Comparison of ENCODE assay signal across 9 cellular contexts in genomic region chr15:51726302-51727073, GRCh38. TPM values are rescaled to one million over a fixed set of nuclear protein-coding genes. Genes with fewer than 3 reads are reported as not detected.
DNase-seq lines count a peak whose midpoint lies in the region; ATAC-seq and TF ChIP-seq lines count a peak whose summit lies in the region.
"Had no signal": no experiment of that assay in that cellular context is flagged by ENCODE, and none has a peak within 500 bp of the region (broad histone marks: within the 10 kb centered on the region; RNA-seq: fewer than 3 reads in every experiment).

No MANE protein-coding gene starts in this region.

- no peak for TF ChIP-seq POLR2A in tibial nerve (IDR thresholded peaks at IDR 0.05)

- H3K36me3 ChIP-seq in CD4-positive, alpha-beta memory T cell (ENCODE audit: insufficient read depth, low read length) = peaks cover 4% of the 10 kb centered on the region
- peaks cover 0 to 2% (median 0%) of the 10 kb centered on the region in 3 donors for H3K36me3 ChIP-seq in tibial nerve

- no peak for TF ChIP-seq CTCF in choroid plexus epithelial cell (conservative IDR thresholded peaks at IDR 0.05; ENCODE audit: low read depth, low read length)
- TF ChIP-seq CTCF in tibial nerve (IDR thresholded peaks at IDR 0.05) = no peak

- peak overlapping the region; percentile 69 to 98 (median 83) for H3K27ac Mint-ChIP-seq in CD4-positive, alpha-beta memory T cell
- H3K27ac Mint-ChIP-seq: T-helper 1 cell treated with Interleukin-12 subunit alpha and Interleukin-12 subunit beta and Interleukin-4 antibody, amounts not matched to agents 30 μg/mL and 1 μg/mL, for 36 hours had no signal

- no peak overlapping the region for H3K27ac ChIP-seq in CD4-positive, alpha-beta memory T cell (ENCODE audit: low read depth, low read length)
- H3K27ac ChIP-seq in tibial nerve = no peak overlapping the region

- POLR2A ChIA-PET in CD4-positive, alpha-beta memory T cell (lab: Charles Lee; ENCODE audit: partially characterized antibody) = interaction anchor here (4.2 kb wide), 1 partner anchor 11 kb away, joined by 29 read pairs; the partner anchor contains the start of gene LYSMD2

- H3K27me3 ChIP-seq in CD4-positive, alpha-beta memory T cell (ENCODE audit: insufficient read depth, low read length) = no peaks in the 10 kb centered on the region
- H3K27me3 ChIP-seq in tibial nerve = no peaks in the 10 kb centered on the region

- intact Hi-C loops in CD4-positive, alpha-beta memory T cell (cut with micrococcal nuclease) = loop anchor here (1.0 kb wide), 1 partner anchor 9 kb away; no protein-coding TSS in a partner anchor
- intact Hi-C loops in posterior vena cava (cut with DNase I) = no loop called here

- no peak for TF ChIP-seq EP300 in tibial nerve (IDR thresholded peaks at IDR 0.05)

- peaks cover 15 to 37% of the 10 kb centered on the region in 2 donors for H3K36me3 Mint-ChIP-seq in CD4-positive, alpha-beta memory T cell

- H3K4me3 Mint-ChIP-seq in CD4-positive, alpha-beta memory T cell = peak overlapping the region in 1 of 8 donors; percentile 70
- H3K4me3 Mint-ChIP-seq: T-helper 1 cell treated with Interleukin-12 subunit alpha and Interleukin-12 subunit beta and Interleukin-4 antibody, amounts not matched to agents 30 μg/mL and 1 μg/mL, for 36 hours had no signal

- no peaks in the 10 kb centered on the region for H3K9me3 Mint-ChIP-seq in CD4-positive, alpha-beta memory T cell
- H3K9me3 Mint-ChIP-seq: T-helper 1 cell treated with Interleukin-12 subunit alpha and Interleukin-12 subunit beta and Interleukin-4 antibody, amounts not matched to agents 30 μg/mL and 1 μg/mL, for 36 hours had no signal

- WGBS in tibial nerve, 2 donors = 33 to 34% methylated on average over 5 of the region's 5 CpGs

- ATAC-seq in GM19023 (IDR thresholded peaks at IDR 0.05; ENCODE audit: unreplicated experiment) (peak; percentile 86), HG03135 (IDR thresholded peaks at IDR 0.05; ENCODE audit: unreplicated experiment) (peak; percentile 71)

- H3K4me1 ChIP-seq in CD4-positive, alpha-beta memory T cell (ENCODE audit: insufficient read depth, low read length) = peaks cover 66% of the 10 kb centered on the region
- H3K4me1 ChIP-seq in tibial nerve = peaks cover 0 to 39% (median 14%) of the 10 kb centered on the region in 4 donors

- no peaks in the 10 kb centered on the region for H3K27me3 Mint-ChIP-seq in CD4-positive, alpha-beta memory T cell

- CTCF ChIA-PET in CD4-positive, alpha-beta memory T cell (lab: Charles Lee; ENCODE audit: partially characterized antibody) = interaction anchor here (1.0 to 1.2 kb wide), 2 partner anchors 43 to 47 kb away, joined by 3 to 4 read pairs; no protein-coding TSS in a partner anchor

- H3K4me1 Mint-ChIP-seq in CD4-positive, alpha-beta memory T cell = peaks cover 46 to 76% (median 58%) of the 10 kb centered on the region in 4 donors

- H3K9me3 ChIP-seq in CD4-positive, alpha-beta memory T cell (ENCODE audit: control insufficient read depth in 1 of 2, low read length in 2 of 2) = no peaks in the 10 kb centered on the region
- no peaks in the 10 kb centered on the region for H3K9me3 ChIP-seq in tibial nerve

- H3K4me3 ChIP-seq in CD4-positive, alpha-beta memory T cell (ENCODE audit: low read length in 2 of 2) = no peak overlapping the region
- H3K4me3 ChIP-seq in choroid plexus epithelial cell (ENCODE audit: low read depth, low read length) (no peak overlapping the region), tibial nerve (no peak overlapping the region)

- DNase-seq in CD4-positive, alpha-beta memory T cell = peak in 1 of 5 donors; percentile 60
- peak; percentile 37 for DNase-seq in OCI-M1 (lab: John Stamatoyannopoulos, UW)
- peak; percentile 85 for DNase-seq in choroid plexus epithelial cell (ENCODE audit: low read depth)
- DNase-seq in lung microvascular endothelial cell (ENCODE audit: low read depth in 2 of 2) = peak; percentile 63 to 81
- DNase-seq in posterior vena cava (ENCODE audit: low spot score) = no peak
- no peak for DNase-seq in tibial nerve (ENCODE audit: low spot score in 2 of 2)

RNA-seq across cellular contexts. Expression of gene LYSMD2, which starts 11.0 kb away (rescaled TPM):
- 10 to 100 TPM; 33.0 to 35.2 TPM for total RNA-seq in CD4-positive, alpha-beta memory T cell
- polyA plus RNA-seq in CD4-positive, alpha-beta memory T cell = 10 to 100 TPM; 63.0 to 70.8 TPM
- total RNA-seq in lung microvascular endothelial cell = 11.1 and 26.8 TPM in 2 replicates
- 10 to 100 TPM in 1 of 2 donors, 1 to 10 TPM in 1; 8.7 to 10.5 TPM for total RNA-seq in posterior vena cava
- total RNA-seq in tibial nerve = 10 to 100 TPM; 16.8 to 24.9 (median 19.9) TPM

RNA-seq across cellular contexts. Expression of gene TMOD2, which starts 24.9 kb away (rescaled TPM):
- total RNA-seq in CD4-positive, alpha-beta memory T cell = 10 to 100 TPM; 20.0 to 20.3 TPM
- 1 to 10 TPM; 1.4 to 2.8 TPM for polyA plus RNA-seq in CD4-positive, alpha-beta memory T cell
- total RNA-seq in lung microvascular endothelial cell (13.5 and 29.2 TPM in 2 replicates), posterior vena cava (10 to 100 TPM; 14.8 to 15.3 TPM), tibial nerve (100 to 1,000 TPM in 1 of 4 donors, 10 to 100 TPM in 3; 41.6 to 113 (median 54.7) TPM)

RNA-seq across cellular contexts. Expression of gene SCG3, which starts 45.2 kb away (rescaled TPM):
- total RNA-seq in CD4-positive, alpha-beta memory T cell = not detected
- polyA plus RNA-seq in CD4-positive, alpha-beta memory T cell = not detected
- total RNA-seq in lung microvascular endothelial cell (under 0.01 and 0.22 TPM in 2 replicates), posterior vena cava (under 1 TPM; 0.14 to 0.46 TPM), tibial nerve (not detected)

Comparison
In these comparisons a context has a peak if more than half of its experiments do, and no peak if none do; other contexts are left out.
1. DNase-seq: peak in OCI-M1 (single experiment), choroid plexus epithelial cell (single experiment) and lung microvascular endothelial cell (2 of 2); none in posterior vena cava (single experiment) and tibial nerve (0 of 2).